1 cellular context compared by ENCODE assay signal in the genomic region with DNA sequence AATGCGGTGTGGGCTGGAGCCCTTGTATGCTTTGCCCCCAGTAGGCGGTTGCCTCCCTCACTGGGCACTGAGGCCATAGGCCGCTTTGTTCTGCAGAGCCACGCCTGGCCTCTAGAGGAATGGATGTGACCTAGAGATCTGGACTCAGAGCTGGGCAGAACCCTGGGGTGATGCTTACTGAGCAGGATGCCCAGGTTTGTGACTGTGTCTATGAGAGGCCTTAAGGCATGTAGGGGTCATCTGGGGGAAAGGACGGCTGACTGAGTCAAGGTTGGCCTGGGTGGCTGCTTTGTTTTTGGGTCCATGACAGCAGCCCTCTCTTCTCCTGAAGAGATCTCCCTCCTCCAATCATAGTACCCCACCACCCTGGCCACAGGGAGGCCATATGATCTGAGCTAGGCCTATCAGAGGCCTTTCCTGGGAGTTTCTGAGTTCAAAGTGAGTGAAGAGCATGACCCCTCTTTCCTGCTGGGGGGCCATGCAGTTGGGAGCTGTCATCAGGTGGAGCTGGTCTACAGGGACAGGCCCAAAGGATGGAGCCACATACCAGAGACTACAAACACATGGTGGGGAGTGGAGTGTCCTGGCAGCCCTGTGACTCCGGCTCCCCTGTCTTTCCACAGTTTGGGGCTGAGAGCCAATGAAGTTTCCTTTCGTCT.
TF ChIP-seq lines count a peak whose summit lies in the region.

No MANE protein-coding gene starts in this region.

TF ChIP-seq in HepG2, 621 proteins besides CTCF, POLR2A, EP300 and RAD21 (continued from another document and continues in another):
- TF ChIP-seq ZNF646 (CRISPR knock-in tag; IDR thresholded peaks at IDR 0.05) (no peak), ZNF468 (CRISPR knock-in tag; IDR thresholded peaks at IDR 0.05) (0 out of 2 replicates have a peak, but pooled peaks have one; percentile 73), SOX6 (IDR thresholded peaks at IDR 0.05) (no peak), SOX6 (CRISPR knock-in tag; IDR thresholded peaks at IDR 0.05) (no peak), THRA (CRISPR knock-in tag; IDR thresholded peaks at IDR 0.05; ENCODE audit: borderline replicate concordance) (peak; percentile 74; the same call in 1 of the 2 replicates), BORCS8-MEF2B (CRISPR knock-in tag; IDR thresholded peaks at IDR 0.05) (peak; percentile 56; the same call in 1 of the 2 replicates), TBX2 (CRISPR knock-in tag; IDR thresholded peaks at IDR 0.05; ENCODE audit: borderline replicate concordance) (0 out of 2 replicates have a peak, but pooled peaks have one; percentile 14), TEAD3 (CRISPR knock-in tag; optimal IDR thresholded peaks at IDR 0.05; ENCODE audit: borderline replicate concordance) (peak; percentile 50), NFE2L1 (CRISPR knock-in tag; IDR thresholded peaks at IDR 0.05; ENCODE audit: borderline replicate concordance) (0 out of 2 replicates have a peak, but pooled peaks have one; percentile 9), ZNF768 (CRISPR knock-in tag; IDR thresholded peaks at IDR 0.05) (no peak), SCMH1 (CRISPR knock-in tag; IDR thresholded peaks at IDR 0.05; ENCODE audit: borderline replicate concordance) (no peak), ZKSCAN8 (CRISPR knock-in tag; IDR thresholded peaks at IDR 0.05; ENCODE audit: borderline replicate concordance) (no peak), EZH2 (conservative IDR thresholded peaks at IDR 0.05; ENCODE audit: low read depth, low read length) (no peak), USF2 (IDR thresholded peaks at IDR 0.05; ENCODE audit: low read depth, low read length) (no peak), USF2 (CRISPR knock-in tag; IDR thresholded peaks at IDR 0.05; ENCODE audit: borderline replicate concordance) (no peak; the same call in 1 of the 2 replicates), NR1H2 (CRISPR knock-in tag; IDR thresholded peaks at IDR 0.05; ENCODE audit: borderline replicate concordance, low read depth) (no peak), JARID2 (CRISPR knock-in tag; IDR thresholded peaks at IDR 0.05; ENCODE audit: insufficient replicate concordance) (no peak), HDAC1 (CRISPR knock-in tag; IDR thresholded peaks at IDR 0.05) (no peak), THYN1 (CRISPR knock-in tag; IDR thresholded peaks at IDR 0.05; ENCODE audit: borderline replicate concordance, low read depth) (0 out of 2 replicates have a peak, but pooled peaks have one; percentile 9), YY1 (IDR thresholded peaks at IDR 0.05; ENCODE audit: insufficient read depth, insufficient replicate concordance, low read depth, low read length) (no peak)
- TF ChIP-seq, protein P1, sequence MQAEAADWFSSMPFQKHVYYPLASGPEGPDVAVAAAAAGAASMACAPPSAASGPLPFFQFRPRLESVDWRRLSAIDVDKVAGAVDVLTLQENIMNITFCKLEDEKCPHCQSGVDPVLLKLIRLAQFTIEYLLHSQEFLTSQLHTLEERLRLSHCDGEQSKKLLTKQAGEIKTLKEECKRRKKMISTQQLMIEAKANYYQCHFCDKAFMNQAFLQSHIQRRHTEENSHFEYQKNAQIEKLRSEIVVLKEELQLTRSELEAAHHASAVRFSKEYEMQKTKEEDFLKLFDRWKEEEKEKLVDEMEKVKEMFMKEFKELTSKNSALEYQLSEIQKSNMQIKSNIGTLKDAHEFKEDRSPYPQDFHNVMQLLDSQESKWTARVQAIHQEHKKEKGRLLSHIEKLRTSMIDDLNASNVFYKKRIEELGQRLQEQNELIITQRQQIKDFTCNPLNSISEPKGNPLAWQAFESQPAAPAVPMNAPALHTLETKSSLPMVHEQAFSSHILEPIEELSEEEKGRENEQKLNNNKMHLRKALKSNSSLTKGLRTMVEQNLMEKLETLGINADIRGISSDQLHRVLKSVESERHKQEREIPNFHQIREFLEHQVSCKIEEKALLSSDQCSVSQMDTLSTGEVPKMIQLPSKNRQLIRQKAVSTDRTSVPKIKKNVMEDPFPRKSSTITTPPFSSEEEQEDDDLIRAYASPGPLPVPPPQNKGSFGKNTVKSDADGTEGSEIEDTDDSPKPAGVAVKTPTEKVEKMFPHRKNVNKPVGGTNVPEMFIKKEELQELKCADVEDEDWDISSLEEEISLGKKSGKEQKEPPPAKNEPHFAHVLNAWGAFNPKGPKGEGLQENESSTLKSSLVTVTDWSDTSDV (CRISPR knock-in tag; IDR thresholded peaks at IDR 0.05): no peak
- TF ChIP-seq, protein P2, sequence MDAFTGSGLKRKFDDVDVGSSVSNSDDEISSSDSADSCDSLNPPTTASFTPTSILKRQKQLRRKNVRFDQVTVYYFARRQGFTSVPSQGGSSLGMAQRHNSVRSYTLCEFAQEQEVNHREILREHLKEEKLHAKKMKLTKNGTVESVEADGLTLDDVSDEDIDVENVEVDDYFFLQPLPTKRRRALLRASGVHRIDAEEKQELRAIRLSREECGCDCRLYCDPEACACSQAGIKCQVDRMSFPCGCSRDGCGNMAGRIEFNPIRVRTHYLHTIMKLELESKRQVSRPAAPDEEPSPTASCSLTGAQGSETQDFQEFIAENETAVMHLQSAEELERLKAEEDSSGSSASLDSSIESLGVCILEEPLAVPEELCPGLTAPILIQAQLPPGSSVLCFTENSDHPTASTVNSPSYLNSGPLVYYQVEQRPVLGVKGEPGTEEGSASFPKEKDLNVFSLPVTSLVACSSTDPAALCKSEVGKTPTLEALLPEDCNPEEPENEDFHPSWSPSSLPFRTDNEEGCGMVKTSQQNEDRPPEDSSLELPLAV (CRISPR knock-in tag; conservative IDR thresholded peaks at IDR 0.05; ENCODE audit: low read depth): no peak
- TF ChIP-seq, protein P3, sequence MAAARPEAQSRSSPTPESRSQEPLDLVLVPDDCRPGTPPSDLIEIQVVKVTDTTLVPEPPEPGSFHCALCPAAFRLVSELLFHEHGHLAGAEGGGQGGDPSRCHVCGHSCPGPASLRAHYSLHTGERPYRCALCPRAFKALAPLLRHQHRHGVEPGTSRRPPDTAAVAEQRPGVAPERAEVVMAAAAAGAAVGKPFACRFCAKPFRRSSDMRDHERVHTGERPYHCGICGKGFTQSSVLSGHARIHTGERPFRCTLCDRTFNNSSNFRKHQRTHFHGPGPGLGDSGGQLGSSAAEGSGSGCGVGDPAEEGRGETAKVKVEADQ (CRISPR knock-in tag; IDR thresholded peaks at IDR 0.05; ENCODE audit: borderline replicate concordance): no peak
- TF ChIP-seq, protein P4, sequence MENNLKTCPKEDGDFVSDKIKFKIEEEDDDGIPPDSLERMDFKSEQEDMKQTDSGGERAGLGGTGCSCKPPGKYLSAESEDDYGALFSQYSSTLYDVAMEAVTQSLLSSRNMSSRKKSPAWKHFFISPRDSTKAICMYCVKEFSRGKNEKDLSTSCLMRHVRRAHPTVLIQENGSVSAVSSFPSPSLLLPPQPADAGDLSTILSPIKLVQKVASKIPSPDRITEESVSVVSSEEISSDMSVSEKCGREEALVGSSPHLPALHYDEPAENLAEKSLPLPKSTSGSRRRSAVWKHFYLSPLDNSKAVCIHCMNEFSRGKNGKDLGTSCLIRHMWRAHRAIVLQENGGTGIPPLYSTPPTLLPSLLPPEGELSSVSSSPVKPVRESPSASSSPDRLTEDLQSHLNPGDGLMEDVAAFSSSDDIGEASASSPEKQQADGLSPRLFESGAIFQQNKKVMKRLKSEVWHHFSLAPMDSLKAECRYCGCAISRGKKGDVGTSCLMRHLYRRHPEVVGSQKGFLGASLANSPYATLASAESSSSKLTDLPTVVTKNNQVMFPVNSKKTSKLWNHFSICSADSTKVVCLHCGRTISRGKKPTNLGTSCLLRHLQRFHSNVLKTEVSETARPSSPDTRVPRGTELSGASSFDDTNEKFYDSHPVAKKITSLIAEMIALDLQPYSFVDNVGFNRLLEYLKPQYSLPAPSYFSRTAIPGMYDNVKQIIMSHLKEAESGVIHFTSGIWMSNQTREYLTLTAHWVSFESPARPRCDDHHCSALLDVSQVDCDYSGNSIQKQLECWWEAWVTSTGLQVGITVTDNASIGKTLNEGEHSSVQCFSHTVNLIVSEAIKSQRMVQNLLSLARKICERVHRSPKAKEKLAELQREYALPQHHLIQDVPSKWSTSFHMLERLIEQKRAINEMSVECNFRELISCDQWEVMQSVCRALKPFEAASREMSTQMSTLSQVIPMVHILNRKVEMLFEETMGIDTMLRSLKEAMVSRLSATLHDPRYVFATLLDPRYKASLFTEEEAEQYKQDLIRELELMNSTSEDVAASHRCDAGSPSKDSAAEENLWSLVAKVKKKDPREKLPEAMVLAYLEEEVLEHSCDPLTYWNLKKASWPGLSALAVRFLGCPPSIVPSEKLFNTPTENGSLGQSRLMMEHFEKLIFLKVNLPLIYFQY (CRISPR knock-in tag; IDR thresholded peaks at IDR 0.05; ENCODE audit: borderline replicate concordance): no peak
- TF ChIP-seq, protein P5, sequence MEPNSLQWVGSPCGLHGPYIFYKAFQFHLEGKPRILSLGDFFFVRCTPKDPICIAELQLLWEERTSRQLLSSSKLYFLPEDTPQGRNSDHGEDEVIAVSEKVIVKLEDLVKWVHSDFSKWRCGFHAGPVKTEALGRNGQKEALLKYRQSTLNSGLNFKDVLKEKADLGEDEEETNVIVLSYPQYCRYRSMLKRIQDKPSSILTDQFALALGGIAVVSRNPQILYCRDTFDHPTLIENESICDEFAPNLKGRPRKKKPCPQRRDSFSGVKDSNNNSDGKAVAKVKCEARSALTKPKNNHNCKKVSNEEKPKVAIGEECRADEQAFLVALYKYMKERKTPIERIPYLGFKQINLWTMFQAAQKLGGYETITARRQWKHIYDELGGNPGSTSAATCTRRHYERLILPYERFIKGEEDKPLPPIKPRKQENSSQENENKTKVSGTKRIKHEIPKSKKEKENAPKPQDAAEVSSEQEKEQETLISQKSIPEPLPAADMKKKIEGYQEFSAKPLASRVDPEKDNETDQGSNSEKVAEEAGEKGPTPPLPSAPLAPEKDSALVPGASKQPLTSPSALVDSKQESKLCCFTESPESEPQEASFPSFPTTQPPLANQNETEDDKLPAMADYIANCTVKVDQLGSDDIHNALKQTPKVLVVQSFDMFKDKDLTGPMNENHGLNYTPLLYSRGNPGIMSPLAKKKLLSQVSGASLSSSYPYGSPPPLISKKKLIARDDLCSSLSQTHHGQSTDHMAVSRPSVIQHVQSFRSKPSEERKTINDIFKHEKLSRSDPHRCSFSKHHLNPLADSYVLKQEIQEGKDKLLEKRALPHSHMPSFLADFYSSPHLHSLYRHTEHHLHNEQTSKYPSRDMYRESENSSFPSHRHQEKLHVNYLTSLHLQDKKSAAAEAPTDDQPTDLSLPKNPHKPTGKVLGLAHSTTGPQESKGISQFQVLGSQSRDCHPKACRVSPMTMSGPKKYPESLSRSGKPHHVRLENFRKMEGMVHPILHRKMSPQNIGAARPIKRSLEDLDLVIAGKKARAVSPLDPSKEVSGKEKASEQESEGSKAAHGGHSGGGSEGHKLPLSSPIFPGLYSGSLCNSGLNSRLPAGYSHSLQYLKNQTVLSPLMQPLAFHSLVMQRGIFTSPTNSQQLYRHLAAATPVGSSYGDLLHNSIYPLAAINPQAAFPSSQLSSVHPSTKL (CRISPR knock-in tag; IDR thresholded peaks at IDR 0.05): 0 out of 2 replicates have a peak, but pooled peaks have one; percentile 19
